Comparison of ENCODE assay signal across 9 cellular contexts in genomic region chr17:44095647-44096496, GRCh38. TPM values are rescaled to one million over a fixed set of nuclear protein-coding genes. Genes with fewer than 3 reads are reported as not detected.
A peak's percentile ranks its signal among the peaks of the same experiment; 100 is the strongest.
DNase-seq lines count a peak whose midpoint lies in the region; ATAC-seq and FAIRE-seq lines count a peak whose summit lies in the region.
"Had no signal": no experiment of that assay in that cellular context is flagged by ENCODE, and none has a peak within 500 bp of the region (broad histone marks: within the 10 kb centered on the region; RNA-seq: fewer than 3 reads in every experiment).

No MANE protein-coding gene starts in this region.

- H3K36me3 Mint-ChIP-seq in T-helper 2 cell treated with Interferon-gamma antibody and Interleukin-4, amounts not matched to agents 5 μg/mL and 100 μg/mL, for 36 hours (ENCODE audit: low read depth) = no peaks in the 10 kb centered on the region
- H3K36me3 Mint-ChIP-seq: activated naive CD8-positive, alpha-beta T cell had no signal

- no peak for DNase-seq in T-helper 2 cell treated with Interferon-gamma antibody and Interleukin-4, amounts not matched to agents 5 μg/mL and 100 μg/mL, for 36 hours (ENCODE audit: low spot score)
- DNase-seq in T-helper 2 cell (no peak), NCI-H187 treated with DMSO at 0.1 percent for 48 hours (lab: John Stamatoyannopoulos, UW) (peak; percentile 73), fibroblast of peridontal ligament (ENCODE audit: extremely low read depth) (peak; percentile 86), myocyte (ENCODE audit: low read depth) (peak; percentile 97)

- no peaks in the 10 kb centered on the region for H3K27me3 Mint-ChIP-seq in T-helper 2 cell treated with Interferon-gamma antibody and Interleukin-4, amounts not matched to agents 5 μg/mL and 100 μg/mL, for 36 hours (ENCODE audit: low read depth)
- H3K27me3 Mint-ChIP-seq: activated naive CD8-positive, alpha-beta T cell had no signal

- H3K9me3 Mint-ChIP-seq in T-helper 2 cell treated with Interferon-gamma antibody and Interleukin-4, amounts not matched to agents 5 μg/mL and 100 μg/mL, for 36 hours = no peaks in the 10 kb centered on the region

- H3K4me1 Mint-ChIP-seq in T-helper 2 cell treated with Interferon-gamma antibody and Interleukin-4, amounts not matched to agents 5 μg/mL and 100 μg/mL, for 36 hours (ENCODE audit: low read depth) = peaks cover 8% of the 10 kb centered on the region

- peak; percentile 68 for FAIRE-seq in TTC549 (lab: Jason Lieb, UNC)

- no peak for ATAC-seq in HG02938 (IDR thresholded peaks at IDR 0.05; ENCODE audit: unreplicated experiment)
- no peak for ATAC-seq in GM18517 (IDR thresholded peaks at IDR 0.05; ENCODE audit: unreplicated experiment)

- H3K27ac Mint-ChIP-seq in T-helper 2 cell treated with Interferon-gamma antibody and Interleukin-4, amounts not matched to agents 5 μg/mL and 100 μg/mL, for 36 hours = peak overlapping the region; percentile 26
- H3K27ac Mint-ChIP-seq: activated naive CD8-positive, alpha-beta T cell had no signal

- H3K4me3 Mint-ChIP-seq in T-helper 2 cell treated with Interferon-gamma antibody and Interleukin-4, amounts not matched to agents 5 μg/mL and 100 μg/mL, for 36 hours = no peak overlapping the region
- H3K4me3 Mint-ChIP-seq: activated naive CD8-positive, alpha-beta T cell had no signal

RNA-seq across cellular contexts. Expression of gene G6PC3, which starts 25.3 kb away (rescaled TPM):
- total RNA-seq in myocyte = 39.5 and 44.6 TPM in 2 replicates
- polyA plus RNA-seq in myocyte (2012) = 98.6 TPM

RNA-seq across cellular contexts. Expression of gene HDAC5, which starts 27.6 kb away (rescaled TPM):
- 646 and 649 TPM in 2 replicates for total RNA-seq in myocyte
- 153 TPM for polyA plus RNA-seq in myocyte (2012)

RNA-seq across cellular contexts. Expression of gene LSM12, which starts 29.4 kb away (rescaled TPM):
- 34.1 and 40.2 TPM in 2 replicates for total RNA-seq in myocyte
- 34.9 TPM for polyA plus RNA-seq in myocyte (2012)

RNA-seq across cellular contexts. Expression of gene HROB, which starts 45.9 kb away (rescaled TPM):
- 0.45 and 1.4 TPM in 2 replicates for total RNA-seq in myocyte
- 0.81 TPM for polyA plus RNA-seq in myocyte (2012)

Comparison
In these comparisons a context has a peak if more than half of its experiments do, and no peak if none do; other contexts are left out.
1. DNase-seq: peak in NCI-H187 treated with DMSO at 0.1 percent for 48 hours (single experiment), fibroblast of peridontal ligament (single experiment) and myocyte (single experiment); none in T-helper 2 cell treated with Interferon-gamma antibody and Interleukin-4, amounts not matched to agents 5 μg/mL and 100 μg/mL, for 36 hours (single experiment) and T-helper 2 cell (0 of 5).